ENCODE assay signal across 8 cellular contexts in the genomic region with DNA sequence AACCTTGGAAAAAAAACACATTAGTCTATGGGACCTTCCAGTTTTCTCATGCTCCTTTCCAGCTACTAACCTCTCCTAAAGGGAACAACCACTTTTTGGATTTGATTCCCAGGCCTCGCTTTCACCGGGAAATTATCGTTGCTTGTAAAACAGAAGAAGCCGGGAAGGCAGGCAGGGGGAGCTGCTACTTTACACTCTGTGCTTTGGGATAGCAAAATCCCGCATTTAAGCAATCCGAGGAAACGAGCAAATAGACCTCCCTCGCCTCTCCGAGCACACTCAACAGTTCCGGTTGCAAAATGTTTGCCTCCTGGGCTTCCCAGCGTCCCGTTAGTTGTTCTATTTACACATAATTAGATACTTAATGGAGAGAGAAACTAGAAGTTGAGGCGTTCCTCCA. TPM values are rescaled to one million over a fixed set of nuclear protein-coding genes. Genes with fewer than 3 reads are reported as not detected.
DNase-seq lines count a peak whose midpoint lies in the region; ATAC-seq and TF ChIP-seq lines count a peak whose summit lies in the region.

No MANE protein-coding gene starts in this region.

- H3K4me3 ChIP-seq in astrocyte of the cerebellum (ENCODE audit: low read depth, low read length) (peak overlapping the region; percentile 49), iPS DF 6.9 (ENCODE audit: low read length) (peak overlapping the region; percentile 48; the same call in 1 of the 2 replicates)

- peak; percentile 63 for TF ChIP-seq CTCF in astrocyte of the cerebellum (IDR thresholded peaks at IDR 0.05; ENCODE audit: low read depth, low read length, missing control alignments)

- in situ Hi-C loops in astrocyte of the cerebellum (cut with HindIII; ENCODE audit: low sequenced_read_pairs) = no loop called here

- no peak for ATAC-seq in GM19035 (IDR thresholded peaks at IDR 0.05; ENCODE audit: unreplicated experiment)

- DNase-seq in ELF-1 (ENCODE audit: low read depth, low spot score) (peak; percentile 50), M059J (ENCODE audit: low read depth) (peak; percentile 61), astrocyte of the cerebellum (ENCODE audit: low read depth) (peak; percentile 40), iPS DF 6.9 (ENCODE audit: low read depth, low spot score) (no peak), putamen (ENCODE audit: low spot score) (peak; percentile 35), NCI-H2227 treated with DMSO at 0.1 percent for 48 hours (lab: John Stamatoyannopoulos, UW) (no peak), cerebellar nuclear complex (lab: John Stamatoyannopoulos, UW) (no peak)

- no peaks in the 10 kb centered on the region for H3K4me1 ChIP-seq in iPS DF 6.9 (ENCODE audit: control insufficient read depth, insufficient read depth, low read length)

- no peaks in the 10 kb centered on the region for H3K36me3 ChIP-seq in iPS DF 6.9 (ENCODE audit: control insufficient read depth, insufficient read depth, low read length)

- no CpG with 5 or more reads among the region's 13 CpGs for WGBS in iPS DF 6.9 (ENCODE audit: insufficient coverage, insufficient read length)

- H3K27me3 ChIP-seq in iPS DF 6.9 (ENCODE audit: control insufficient read depth, insufficient read depth, low read length) = peaks cover 19% of the 10 kb centered on the region; the same call in 1 of the 2 replicates

- no peak overlapping the region for H3K27ac ChIP-seq in iPS DF 6.9 (ENCODE audit: low read length)

- no peaks in the 10 kb centered on the region for H3K9me3 ChIP-seq in iPS DF 6.9 (ENCODE audit: control insufficient read depth, insufficient read depth, low read length)

RNA-seq across cellular contexts. Expression of a gene that starts 1.2 kb away (rescaled TPM):
- 0.44 and 0.99 TPM in 2 replicates for total RNA-seq in M059J (2014; rRNA removed; shearing (Covaris generic))

Comparison
In these comparisons a context has a peak if more than half of its experiments do, and no peak if none do; other contexts are left out.
1. DNase-seq: peak in ELF-1 (single experiment), M059J (single experiment), astrocyte of the cerebellum (single experiment) and putamen (single experiment); none in iPS DF 6.9 (single experiment), NCI-H2227 treated with DMSO at 0.1 percent for 48 hours (single experiment) and cerebellar nuclear complex (0 of 2).